ENCODE assay signal across 1 cellular context in genomic region chr7:38311329-38311937, GRCh38.
TF ChIP-seq lines count a peak whose summit lies in the region.

No MANE protein-coding gene starts in this region.

TF ChIP-seq in K562, 482 proteins besides CTCF, POLR2A, EP300 and RAD21 (continued from another document and continues in another):
- TF ChIP-seq TFAP4 (CRISPR knock-in tag; IDR thresholded peaks at IDR 0.05; ENCODE audit: borderline replicate concordance) = 0 out of 2 replicates have a peak, but pooled peaks have one; percentile 57
- peak; percentile 81 for TF ChIP-seq GABPA (tag; conservative IDR thresholded peaks at IDR 0.05; ENCODE audit: low read depth)
- TF ChIP-seq POLR2H (tag; IDR thresholded peaks at IDR 0.05; ENCODE audit: low read depth) = peak; percentile 62
- no peak for TF ChIP-seq RAD51 (IDR thresholded peaks at IDR 0.05; ENCODE audit: borderline replicate concordance, low read depth)
- TF ChIP-seq PKNOX1 (IDR thresholded peaks at IDR 0.05) = no peak
- peak; percentile 71; the same call in 1 of the 2 replicates for TF ChIP-seq GABPB1 (CRISPR knock-in tag; IDR thresholded peaks at IDR 0.05)
- TF ChIP-seq ZBTB9 (CRISPR knock-in tag; IDR thresholded peaks at IDR 0.05) = no peak
- TF ChIP-seq HCFC1 (IDR thresholded peaks at IDR 0.05; ENCODE audit: low read depth, low read length) = 0 out of 2 replicates have a peak, but pooled peaks have one; percentile 12
- TF ChIP-seq ZNF778 (CRISPR knock-in tag; IDR thresholded peaks at IDR 0.05) = no peak
- TF ChIP-seq HLTF (IDR thresholded peaks at IDR 0.05) = no peak
- TF ChIP-seq ZC3H8 (IDR thresholded peaks at IDR 0.05) = no peak
- TF ChIP-seq ZNF239 (CRISPR knock-in tag; IDR thresholded peaks at IDR 0.05) = no peak
- 0 out of 2 replicates have a peak, but pooled peaks have one; percentile 50 for TF ChIP-seq DIDO1 (tag; IDR thresholded peaks at IDR 0.05; ENCODE audit: low read depth)
- TF ChIP-seq ZNF764 (CRISPR knock-in tag; IDR thresholded peaks at IDR 0.05; ENCODE audit: low read depth) = no peak
- peak; percentile 85 for TF ChIP-seq ETV5 (CRISPR knock-in tag; IDR thresholded peaks at IDR 0.05; ENCODE audit: low read depth)
- TF ChIP-seq L3MBTL2 (IDR thresholded peaks at IDR 0.05) = peak; percentile 84
- TF ChIP-seq EHMT2 (IDR thresholded peaks at IDR 0.05) = peak; percentile 86
- TF ChIP-seq POLR2G (IDR thresholded peaks at IDR 0.05; ENCODE audit: low read depth, low read length) = peak; percentile 93
- peak; percentile 39; the same call in 1 of the 2 replicates for TF ChIP-seq ZBTB7A (IDR thresholded peaks at IDR 0.05; ENCODE audit: borderline replicate concordance, control insufficient read depth, low read depth, low read length)
- TF ChIP-seq NFXL1 (CRISPR knock-in tag; IDR thresholded peaks at IDR 0.05) = no peak
- TF ChIP-seq UBTF (IDR thresholded peaks at IDR 0.05; ENCODE audit: borderline replicate concordance in 1 of 2, low read depth in 2 of 2, low read length in 2 of 2) = no peak
- TF ChIP-seq ZNF197 (CRISPR knock-in tag; IDR thresholded peaks at IDR 0.05; ENCODE audit: low read depth) = peak; percentile 58; the same call in 1 of the 2 replicates
- 0 out of 2 replicates have a peak, but pooled peaks have one; percentile 38 for TF ChIP-seq FOXP4 (CRISPR knock-in tag; IDR thresholded peaks at IDR 0.05; ENCODE audit: borderline replicate concordance)
- TF ChIP-seq TAF7 (tag; IDR thresholded peaks at IDR 0.05) = peak; percentile 83
- TF ChIP-seq TGIF2 (CRISPR knock-in tag; IDR thresholded peaks at IDR 0.05) = no peak
- TF ChIP-seq ATF7 (IDR thresholded peaks at IDR 0.05) = peak; percentile 49; the same call in 1 of the 2 replicates
- TF ChIP-seq PML (IDR thresholded peaks at IDR 0.05; ENCODE audit: low read length) = no peak
- TF ChIP-seq MYNN (IDR thresholded peaks at IDR 0.05) = no peak
- no peak for TF ChIP-seq MYNN (CRISPR knock-in tag; IDR thresholded peaks at IDR 0.05)
- no peak for TF ChIP-seq HOMEZ (CRISPR knock-in tag; IDR thresholded peaks at IDR 0.05)
- TF ChIP-seq ESRRA (IDR thresholded peaks at IDR 0.05; ENCODE audit: borderline replicate concordance, low read depth) = 0 out of 2 replicates have a peak, but pooled peaks have one; percentile 29
- peak; percentile 93 for TF ChIP-seq EP400 (IDR thresholded peaks at IDR 0.05)
- TF ChIP-seq ZNF445 (CRISPR knock-in tag; IDR thresholded peaks at IDR 0.05; ENCODE audit: low read depth) = no peak
- TF ChIP-seq CXXC5 (CRISPR knock-in tag; IDR thresholded peaks at IDR 0.05) = peak; percentile 39; the same call in 1 of the 2 replicates
- TF ChIP-seq E2F6 (IDR thresholded peaks at IDR 0.05; ENCODE audit: borderline replicate concordance in 1 of 2, extremely low read depth in 1 of 2, insufficient read depth in 1 of 2, insufficient read length in 1 of 2, low read depth in 1 of 2, low read length in 1 of 2, poor library complexity in 1 of 2, severe bottlenecking in 1 of 2) = peak in 1 of 2 experiments; percentile 67
- TF ChIP-seq PHF8 (IDR thresholded peaks at IDR 0.05; ENCODE audit: borderline replicate concordance, low read length) = peak; percentile 94
- TF ChIP-seq THRB (CRISPR knock-in tag; conservative IDR thresholded peaks at IDR 0.05) = no peak
- TF ChIP-seq FOXJ2 (tag; IDR thresholded peaks at IDR 0.05) = no peak
- peak; percentile 82 for TF ChIP-seq KDM5B (IDR thresholded peaks at IDR 0.05; ENCODE audit: insufficient replicate concordance, low read depth, low read length)
- 0 out of 2 replicates have a peak, but pooled peaks have one; percentile 0 for TF ChIP-seq MBD2 (IDR thresholded peaks at IDR 0.05; ENCODE audit: borderline replicate concordance, low read depth)
- TF ChIP-seq NONO (IDR thresholded peaks at IDR 0.05; ENCODE audit: low read depth in 2 of 2, low read length in 1 of 2) = 0 out of 4 replicates have a peak, but pooled peaks of 1 of the 2 experiments have one; percentile 48
- TF ChIP-seq ZNF79 (CRISPR knock-in tag; IDR thresholded peaks at IDR 0.05; ENCODE audit: low read depth) = no peak
- TF ChIP-seq CBX1 (IDR thresholded peaks at IDR 0.05; ENCODE audit: low read depth) = peak; percentile 21; the same call in 1 of the 2 replicates
- peak; percentile 64; the same call in 1 of the 2 replicates for TF ChIP-seq ZNF766 (CRISPR knock-in tag; conservative IDR thresholded peaks at IDR 0.05)
- 0 out of 2 replicates have a peak, but pooled peaks have one; percentile 47 for TF ChIP-seq ZNF589 (CRISPR knock-in tag; IDR thresholded peaks at IDR 0.05; ENCODE audit: low read depth)
- peak; percentile 62 for TF ChIP-seq EGR1 (conservative IDR thresholded peaks at IDR 0.05)
- peak; percentile 77; the same call in 1 of the 2 replicates for TF ChIP-seq NFRKB (IDR thresholded peaks at IDR 0.05; ENCODE audit: low read depth)
- peak; percentile 72 for TF ChIP-seq RBBP5 (IDR thresholded peaks at IDR 0.05; ENCODE audit: borderline replicate concordance, insufficient read depth, low read length, poor library complexity, severe bottlenecking)
- TF ChIP-seq TAF9B (IDR thresholded peaks at IDR 0.05; ENCODE audit: partially characterized antibody) = peak; percentile 67
- TF ChIP-seq ZNF311 (CRISPR knock-in tag; IDR thresholded peaks at IDR 0.05) = no peak
- TF ChIP-seq MAX (CRISPR knock-in tag; IDR thresholded peaks at IDR 0.05) = peak; percentile 54; the same call in 1 of the 2 replicates
- TF ChIP-seq ETV1 (tag; conservative IDR thresholded peaks at IDR 0.05; ENCODE audit: low read depth) = peak; percentile 74
- TF ChIP-seq YY1 (IDR thresholded peaks at IDR 0.05; ENCODE audit: borderline replicate concordance in 1 of 3, control insufficient read depth in 1 of 3, extremely low read depth in 1 of 3, insufficient read depth in 3 of 3, insufficient read length in 1 of 3, insufficient replicate concordance in 2 of 3, low read depth in 1 of 3, low read length in 2 of 3) = peak; percentile 59 to 90 (median 81)
- TF ChIP-seq DMBX1 (CRISPR knock-in tag; IDR thresholded peaks at IDR 0.05; ENCODE audit: borderline replicate concordance) = no peak
- no peak for TF ChIP-seq MITF (IDR thresholded peaks at IDR 0.05)
- TF ChIP-seq PPARD (CRISPR knock-in tag; IDR thresholded peaks at IDR 0.05) = no peak
- no peak for TF ChIP-seq DACH1 (IDR thresholded peaks at IDR 0.05; ENCODE audit: partially characterized antibody)
- peak; percentile 92 for TF ChIP-seq MYC (IDR thresholded peaks at IDR 0.05; ENCODE audit: low read depth, low read length)
- TF ChIP-seq MYC (CRISPR knock-in tag; IDR thresholded peaks at IDR 0.05; ENCODE audit: borderline replicate concordance, low read depth) = no peak
